Comparison of ENCODE assay signal across 21 cellular contexts in genomic region chr6:143501851-143502250, GRCh38. TPM values are rescaled to one million over a fixed set of nuclear protein-coding genes. Genes with fewer than 3 reads are reported as not detected.
DNase-seq lines count a peak whose midpoint lies in the region; ATAC-seq, FAIRE-seq and TF ChIP-seq lines count a peak whose summit lies in the region.
"Had no signal": no experiment of that assay in that cellular context is flagged by ENCODE, and none has a peak within 500 bp of the region (broad histone marks: within the 10 kb centered on the region; RNA-seq: fewer than 3 reads in every experiment).

No MANE protein-coding gene starts in this region.

- H3K27ac ChIP-seq in pancreas: no peak overlapping the region
- H3K27ac ChIP-seq: PC-9, SK-N-MC had no signal

- peaks cover 18% of the 10 kb centered on the region for H3K4me1 Mint-ChIP-seq in activated CD4-positive, alpha-beta T cell treated with anti-CD3 and anti-CD28 coated beads, Interleukin-2, amount 10 ng/mL, durations not matched to agents 24 days and 14 days
- no peaks in the 10 kb centered on the region for H3K4me1 Mint-ChIP-seq in chondrocyte (ENCODE audit: low read depth)
- H3K4me1 Mint-ChIP-seq: mesothelial cell of epicardium, neural crest cell had no signal

- 89 to 94% methylated on average over 2 of the region's 2 CpGs for WGBS in pancreas, 2 donors

- no peaks in the 10 kb centered on the region for H3K79me2 ChIP-seq in Loucy (ENCODE audit: insufficient read depth, low read length)

- H3K4me2 ChIP-seq in Loucy (ENCODE audit: low read depth, low read length, poor library complexity, severe bottlenecking): no peak overlapping the region
- H3K4me2 ChIP-seq: PC-9 had no signal

- H2AFZ ChIP-seq in Loucy (ENCODE audit: low read length): no peak overlapping the region
- H2AFZ ChIP-seq: PC-9 had no signal

- H3K9me3 ChIP-seq in Loucy (ENCODE audit: insufficient read depth, low read depth, low read length) (no peaks in the 10 kb centered on the region), pancreas (no peaks in the 10 kb centered on the region)
- H3K9me3 ChIP-seq: MG63 had no signal

- H3K27me3 ChIP-seq in Loucy (ENCODE audit: insufficient read depth, low read length, poor library complexity, severe bottlenecking) (no peaks in the 10 kb centered on the region), pancreas (no peaks in the 10 kb centered on the region)
- H3K27me3 ChIP-seq: MG63 had no signal

- FAIRE-seq in pancreas (lab: Jason Lieb, UNC): no peak
- FAIRE-seq: H1 had no signal

- peaks cover 29% of the 10 kb centered on the region for H3K36me3 Mint-ChIP-seq in activated CD4-positive, alpha-beta T cell treated with anti-CD3 and anti-CD28 coated beads, Interleukin-2, amount 10 ng/mL, durations not matched to agents 24 days and 14 days (ENCODE audit: low read depth)
- H3K36me3 Mint-ChIP-seq in chondrocyte (ENCODE audit: low read depth): peaks cover 36% of the 10 kb centered on the region

- no peaks in the 10 kb centered on the region for H4K20me1 ChIP-seq in Loucy (ENCODE audit: insufficient read depth, low read length, poor library complexity, severe bottlenecking)

- no peak overlapping the region for H3K9ac ChIP-seq in Loucy (ENCODE audit: low read depth, low read length, poor library complexity, severe bottlenecking)

- no peaks in the 10 kb centered on the region for H3K9me2 ChIP-seq in Loucy (replicated peaks; ENCODE audit: low read depth, low read length)

- peak; percentile 56 for TF ChIP-seq CTCF in Loucy (conservative IDR thresholded peaks at IDR 0.05; ENCODE audit: low read length)
- peak; percentile 50 for TF ChIP-seq CTCF in chondrocyte (IDR thresholded peaks at IDR 0.05)
- no peak for TF ChIP-seq CTCF in pancreas (IDR thresholded peaks at IDR 0.05)

- H3K36me3 ChIP-seq in Loucy (ENCODE audit: insufficient read depth, low read length): no peaks in the 10 kb centered on the region; the same call in 1 of the 2 replicates
- peaks cover 0 to 29% (median 0%) of the 10 kb centered on the region in 3 donors for H3K36me3 ChIP-seq in pancreas

- H3K4me3 ChIP-seq in Loucy (ENCODE audit: low read length, poor library complexity, severe bottlenecking): no peak overlapping the region
- no peak overlapping the region for H3K4me3 ChIP-seq in pancreas
- H3K4me3 ChIP-seq: MG63, PC-9, SK-N-MC had no signal

- peaks cover 18% of the 10 kb centered on the region for H3K4me1 ChIP-seq in Loucy (ENCODE audit: insufficient read depth, low read length, poor library complexity, severe bottlenecking)
- no peaks in the 10 kb centered on the region for H3K4me1 ChIP-seq in pancreas

- H3K27ac Mint-ChIP-seq in activated CD4-positive, alpha-beta T cell treated with anti-CD3 and anti-CD28 coated beads, Interleukin-2, amount 10 ng/mL, durations not matched to agents 24 days and 14 days: no peak overlapping the region
- H3K27ac Mint-ChIP-seq in chondrocyte (ENCODE audit: unreplicated experiment): no peak overlapping the region
- H3K27ac Mint-ChIP-seq: mesothelial cell of epicardium; stimulated activated effector memory CD8-positive, alpha-beta T cell treated with anti-CD3 and anti-CD28 coated beads, Interleukin-12 subunit alpha, Interleukin-12 subunit beta, amount 100 ng/mL, for 72 hours had no signal

- H3K4me3 Mint-ChIP-seq in activated CD4-positive, alpha-beta T cell treated with anti-CD3 and anti-CD28 coated beads, Interleukin-2, amount 10 ng/mL, durations not matched to agents 24 days and 14 days: no peak overlapping the region
- no peak overlapping the region for H3K4me3 Mint-ChIP-seq in chondrocyte (ENCODE audit: unreplicated experiment)
- H3K4me3 Mint-ChIP-seq: CD8-positive, alpha-beta memory T cell; mesothelial cell of epicardium; neural crest cell; stimulated activated effector memory CD8-positive, alpha-beta T cell treated with anti-CD3 and anti-CD28 coated beads, Interleukin-12 subunit alpha, Interleukin-12 subunit beta, amount 100 ng/mL, for 72 hours had no signal

- intact Hi-C loops in activated CD4-positive, alpha-beta T cell treated with anti-CD3 and anti-CD28 coated beads, Interleukin-2, amount 10 ng/mL, durations not matched to agents 24 days and 14 days (cut with micrococcal nuclease): no loop called here
- intact Hi-C loops in head of caudate nucleus (cut with DNase I): no loop called here
- intact Hi-C loops in pancreas (cut with DNase I): no loop called here

- peak; percentile 50 for DNase-seq in activated CD4-positive, alpha-beta T cell treated with anti-CD3 and anti-CD28 coated beads, Interleukin-2, amount 10 ng/mL, durations not matched to agents 24 days and 14 days
- DNase-seq in activated CD4-positive, alpha-beta T cell treated with anti-CD3 and anti-CD28 coated beads, Interleukin-2, amount 50 U/mL, for 1 hour: no peak
- DNase-seq in chondrocyte (ENCODE audit: low spot score): no peak
- no peak for DNase-seq in head of caudate nucleus
- no peak for DNase-seq in NOMO-1 (lab: John Stamatoyannopoulos, UW; ENCODE audit: unreplicated experiment in 2 of 2)
- no peak for DNase-seq in pancreas
- DNase-seq: activated CD4-positive, alpha-beta T cell treated with anti-CD3 and anti-CD28 coated beads for 1 hour; activated effector memory CD4-positive, alpha-beta T cell treated with anti-CD3 and anti-CD28 coated beads, Interleukin-2, amount 50 U/mL, for 16 hours; CD8-positive, alpha-beta memory T cell; foreskin melanocyte; MG63; NCI-H2029 treated with DMSO at 0.1 percent for 48 hours; PC-9; stimulated activated CD4-positive, alpha-beta T cell treated with anti-CD3 and anti-CD28 coated beads, Interleukin-15, amount 100 ng/mL, for 24 hours had no signal

- no peaks in the 10 kb centered on the region for H3K27me3 Mint-ChIP-seq in activated CD4-positive, alpha-beta T cell treated with anti-CD3 and anti-CD28 coated beads, Interleukin-2, amount 10 ng/mL, durations not matched to agents 24 days and 14 days
- no peaks in the 10 kb centered on the region for H3K27me3 Mint-ChIP-seq in chondrocyte (ENCODE audit: low read depth)
- H3K27me3 Mint-ChIP-seq: CD8-positive, alpha-beta memory T cell had no signal

- ATAC-seq in HG03175 (IDR thresholded peaks at IDR 0.05; ENCODE audit: unreplicated experiment): no peak
- no peak for ATAC-seq in pancreas
- ATAC-seq: stimulated activated effector memory CD8-positive, alpha-beta T cell treated with anti-CD3 and anti-CD28 coated beads, Interleukin-12 subunit alpha, Interleukin-12 subunit beta, amount 100 ng/mL, for 72 hours had no signal

- H3K9me3 Mint-ChIP-seq in activated CD4-positive, alpha-beta T cell treated with anti-CD3 and anti-CD28 coated beads, Interleukin-2, amount 10 ng/mL, durations not matched to agents 24 days and 14 days: no peaks in the 10 kb centered on the region
- H3K9me3 Mint-ChIP-seq in chondrocyte (ENCODE audit: low read depth): no peaks in the 10 kb centered on the region
- H3K9me3 Mint-ChIP-seq: CD8-positive, alpha-beta memory T cell; neural crest cell; stimulated activated effector memory CD8-positive, alpha-beta T cell treated with anti-CD3 and anti-CD28 coated beads, Interleukin-12 subunit alpha, Interleukin-12 subunit beta, amount 100 ng/mL, for 72 hours had no signal

- H3F3A ChIP-seq in Loucy (ENCODE audit: low read depth): no peaks in the 10 kb centered on the region

RNA-seq across cellular contexts. Expression of gene FUCA2, which starts 9.7 kb away (rescaled TPM):
- 14.4 and 16.1 TPM in 2 replicates for total RNA-seq in activated CD4-positive, alpha-beta T cell treated with anti-CD3 and anti-CD28 coated beads, Interleukin-2, amount 10 ng/mL, durations not matched to agents 24 days and 14 days
- total RNA-seq in chondrocyte (52.4 to 57.6 TPM (median 54.4 TPM) in 3 replicates), pancreas (10 to 100 TPM; 21.0 to 36.7 (median 29.3) TPM)
- polyA plus RNA-seq in pancreas: 10 to 100 TPM; 16.2 to 26.9 TPM

RNA-seq across cellular contexts. Expression of gene PEX3, which starts 51.2 kb away (rescaled TPM):
- total RNA-seq in activated CD4-positive, alpha-beta T cell treated with anti-CD3 and anti-CD28 coated beads, Interleukin-2, amount 10 ng/mL, durations not matched to agents 24 days and 14 days: 26.0 and 28.5 TPM in 2 replicates
- 13.0 to 22.7 TPM (median 13.2 TPM) in 3 replicates for total RNA-seq in chondrocyte
- 1 to 10 TPM; 5.6 to 9.6 (median 6.6) TPM for total RNA-seq in pancreas
- 1 to 10 TPM; 2.8 to 9.2 TPM for polyA plus RNA-seq in pancreas

RNA-seq across cellular contexts. Expression of gene ADAT2, which starts 51.4 kb away (rescaled TPM):
- total RNA-seq in activated CD4-positive, alpha-beta T cell treated with anti-CD3 and anti-CD28 coated beads, Interleukin-2, amount 10 ng/mL, durations not matched to agents 24 days and 14 days: 46.0 and 47.7 TPM in 2 replicates
- total RNA-seq in chondrocyte (3.0 to 5.4 TPM (median 4.8 TPM) in 3 replicates), pancreas (1 to 10 TPM; 1.9 to 6.3 (median 3.5) TPM)
- 10 to 100 TPM; 11.0 to 12.1 TPM for polyA plus RNA-seq in pancreas

Comparison
In these comparisons a context has a peak if more than half of its experiments do, and no peak if none do; other contexts are left out.
1. CTCF ChIP-seq: peak in Loucy (single experiment) and chondrocyte (single experiment); none in pancreas (0 of 4).